Comparison of ENCODE assay signal across 15 cellular contexts in the genomic region with DNA sequence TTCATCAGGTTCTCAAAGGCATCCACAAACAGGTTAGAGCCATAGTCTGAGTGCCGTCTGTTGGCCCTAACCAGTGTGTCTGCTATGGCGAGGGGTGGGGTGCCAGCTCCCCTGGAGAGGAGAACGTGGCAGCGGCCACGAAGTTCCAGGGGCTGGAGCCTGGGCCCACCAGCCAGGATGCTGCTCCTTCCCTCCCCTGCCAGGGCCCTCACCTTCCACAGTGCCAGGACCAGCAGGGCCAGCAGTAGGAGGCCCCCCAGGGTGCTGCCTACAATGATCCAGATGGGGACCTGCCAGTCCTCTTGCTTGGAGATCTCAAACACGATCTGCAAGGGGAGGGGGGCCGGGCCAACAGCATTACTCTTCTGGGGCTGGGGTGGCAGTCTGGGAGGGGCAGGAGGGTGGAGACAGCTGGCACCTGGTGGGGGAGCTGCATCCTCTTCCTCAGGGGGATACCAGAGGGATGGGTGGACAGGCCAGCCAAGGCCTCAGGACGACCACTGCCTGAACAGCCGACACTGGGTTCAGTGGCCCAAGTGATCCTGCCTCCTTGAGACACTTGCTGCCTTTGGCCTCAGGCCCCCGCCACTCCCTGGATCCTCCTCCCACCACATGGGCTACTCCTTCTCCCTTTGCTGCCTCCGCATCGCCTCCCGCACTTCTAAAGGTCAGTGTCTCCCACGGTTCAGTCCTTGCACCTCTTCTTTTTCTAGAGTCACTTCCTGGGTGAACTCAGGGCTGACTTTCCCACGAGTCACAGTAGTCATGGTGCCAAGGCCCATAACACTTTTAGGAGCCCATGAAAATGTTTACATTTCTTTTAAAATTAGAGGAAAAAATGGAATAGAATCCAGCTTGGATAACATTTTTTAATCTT. TPM values are rescaled to one million over a fixed set of nuclear protein-coding genes. Genes with fewer than 3 reads are reported as not detected.
DNase-seq lines count a peak whose midpoint lies in the region; ATAC-seq and TF ChIP-seq lines count a peak whose summit lies in the region.
"Had no signal": no experiment of that assay in that cellular context is flagged by ENCODE, and none has a peak within 500 bp of the region (broad histone marks: within the 10 kb centered on the region; RNA-seq: fewer than 3 reads in every experiment).

No MANE protein-coding gene starts in this region.

- H3K27ac ChIP-seq in GM23248 (peak overlapping the region; percentile 50), coronary artery (peak overlapping the region in 1 of 2 donors; percentile 9)
- H3K27ac ChIP-seq: sigmoid colon had no signal

- no peaks in the 10 kb centered on the region for H3K9me2 ChIP-seq in GM23248 (ENCODE audit: insufficient read depth)

- no peak for ATAC-seq in GM18909 (IDR thresholded peaks at IDR 0.05; ENCODE audit: poor library complexity, unreplicated experiment)
- ATAC-seq: stimulated activated naive CD8-positive, alpha-beta T cell treated with anti-CD3 and anti-CD28 coated beads, Interleukin-15, amount 100 ng/mL, for 72 hours had no signal

- no peaks in the 10 kb centered on the region for H3K9me3 ChIP-seq in GM23248 (ENCODE audit: low read depth)
- H3K9me3 ChIP-seq: sigmoid colon had no signal

- H3K79me2 ChIP-seq in GM23248 (ENCODE audit: insufficient read depth): 0 out of 2 replicates have a peak, but pooled peaks cover 2% of the 10 kb centered on the region

- DNase-seq in GM23248 (peak; percentile 57), M059J (ENCODE audit: low read depth) (peak; percentile 50), coronary artery (ENCODE audit: low spot score) (peak; percentile 71), posterior vena cava (ENCODE audit: low spot score) (peak; percentile 79), NCI-H146 treated with DMSO at 0.1 percent for 48 hours (lab: John Stamatoyannopoulos, UW; ENCODE audit: unreplicated experiment) (no peak), cortex of kidney (lab: John Stamatoyannopoulos, UW) (no peak)
- DNase-seq: activated CD4-positive, alpha-beta T cell treated with anti-CD3 and anti-CD28 coated beads, Interleukin-2, amount 50 U/mL, for 4 hours; activated naive CD4-positive, alpha-beta T cell treated with Interleukin-2 at 50 U/mL for 16 hours; CD4-positive, alpha-beta T cell; GF-D8; NCI-H1417 treated with DMSO at 0.1 percent for 48 hours; NCI-H510A; sigmoid colon; stimulated activated naive CD8-positive, alpha-beta T cell treated with anti-CD3 and anti-CD28 coated beads, Interleukin-15, amount 100 ng/mL, for 72 hours had no signal

- no peak overlapping the region for H2AFZ ChIP-seq in GM23248

- in situ Hi-C loops in GM23248 (cut with MboI): loop anchor here (10.0 kb wide), 1 partner anchor 241 kb away; no protein-coding TSS in a partner anchor

- H3K4me1 ChIP-seq in GM23248 (ENCODE audit: insufficient read depth): peaks cover 30% of the 10 kb centered on the region

- intact Hi-C loops in posterior vena cava (cut with DNase I): loop anchor here (5.0 to 10.0 kb wide), 3 partner anchors 79 to 371 kb away; no protein-coding TSS in a partner anchor

- H3F3A ChIP-seq in GM23248 (ENCODE audit: insufficient read depth): peaks cover 50% of the 10 kb centered on the region

- no peaks in the 10 kb centered on the region for H4K20me1 ChIP-seq in GM23248 (ENCODE audit: insufficient read depth)

- no peaks in the 10 kb centered on the region for H3K27me3 ChIP-seq in GM23248 (replicated peaks; ENCODE audit: insufficient read depth)
- H3K27me3 ChIP-seq: sigmoid colon had no signal

- no peak overlapping the region for H3K4me2 ChIP-seq in GM23248 (ENCODE audit: unreplicated experiment)

- peaks cover 35% of the 10 kb centered on the region for H3K36me3 ChIP-seq in GM23248 (ENCODE audit: low read depth)
- H3K36me3 ChIP-seq: sigmoid colon had no signal

- peak overlapping the region; percentile 34; the same call in 1 of the 2 replicates for H3K9ac ChIP-seq in GM23248

- WGBS in GM23248 (ENCODE audit: low coverage in 1 of 2, low lambda C conversion rate in 2 of 2, missing lambda C conversion rate in 2 of 2), 2 experiments: 78 to 80% methylated on average over 15 of the region's 15 CpGs

- H3K4me3 ChIP-seq in GM23248 (no peak overlapping the region), coronary artery (no peak overlapping the region)
- H3K4me3 ChIP-seq: sigmoid colon had no signal

- TF ChIP-seq CTCF in coronary artery (IDR thresholded peaks at IDR 0.05): no peak

RNA-seq across cellular contexts. Expression of gene FEM1B, which starts 26.3 kb away (rescaled TPM):
- total RNA-seq in GM23248 (2014; rRNA removed; shearing (Covaris generic)): 33.9 and 36.2 TPM in 2 replicates
- polyA plus RNA-seq in GM23248 (2016; fragmentation: Nextera tagmentation; extraction: Ambion mirVana): 15.7 and 16.0 TPM in 2 replicates
- total RNA-seq in M059J (2014; rRNA removed; shearing (Covaris generic)): 18.1 and 26.0 TPM in 2 replicates
- 100 to 1,000 TPM in 1 of 2 donors, 10 to 100 TPM in 1; 98.5 to 138 TPM for total RNA-seq in posterior vena cava

Comparison
In these comparisons a context has a peak if more than half of its experiments do, and no peak if none do; other contexts are left out.
1. DNase-seq: peak in GM23248 (single experiment), M059J (single experiment), coronary artery (single experiment) and posterior vena cava (single experiment); none in NCI-H146 treated with DMSO at 0.1 percent for 48 hours (single experiment) and cortex of kidney (single experiment).